Comparison of ENCODE assay signal across 7 cellular contexts in the genomic region with DNA sequence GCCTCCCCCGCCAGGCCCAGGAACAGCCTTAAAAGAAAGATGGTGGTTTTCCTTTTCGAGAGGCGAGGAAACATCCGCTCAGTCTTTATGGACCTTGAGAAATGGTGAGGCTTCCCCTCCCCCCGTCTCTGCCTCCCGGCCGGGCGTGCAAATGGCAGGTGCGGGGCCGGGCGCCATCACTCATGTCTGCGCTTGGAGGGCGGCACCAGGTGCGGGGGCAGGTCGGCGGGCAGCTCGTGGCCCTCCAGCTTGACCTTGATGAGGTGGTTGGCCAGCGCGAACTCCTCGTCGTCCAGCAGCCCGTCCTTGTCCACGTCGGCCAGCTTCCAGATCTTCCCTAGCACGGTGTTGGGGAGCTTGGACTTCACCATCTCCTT. TPM values are rescaled to one million over a fixed set of nuclear protein-coding genes. Genes with fewer than 3 reads are reported as not detected.
DNase-seq lines count a peak whose midpoint lies in the region; ATAC-seq and TF ChIP-seq lines count a peak whose summit lies in the region.
"Had no signal": no experiment of that assay in that cellular context is flagged by ENCODE, and none has a peak within 500 bp of the region (broad histone marks: within the 10 kb centered on the region; RNA-seq: fewer than 3 reads in every experiment).

No MANE protein-coding gene starts in this region.

- POLR2A ChIA-PET in Caco-2 (lab: Charles Lee): interaction anchor here (0.7 kb wide), 1 partner anchor 16 kb away, joined by 3 read pairs; no protein-coding TSS in a partner anchor
- POLR2A ChIA-PET in activated CD8-positive, alpha-beta T cell treated with anti-CD3 and anti-CD28 coated beads for 36 hours (lab: Charles Lee): interaction anchor here (18.5 to 26.2 kb wide), 2 partner anchors 9 to 25 kb away, joined by 320 to 768 read pairs; partner anchors contain the start of gene EHD1
- POLR2A ChIA-PET in naive thymus-derived CD8-positive, alpha-beta T cell (lab: Charles Lee): interaction anchor here (1.2 to 29.4 kb wide), 8 partner anchors 24 to 263 kb away, joined by 3 to 2449 read pairs (median 6); partner anchors contain the start of genes ARL2, EHD1, MAP4K2 and PPP2R5B

- intact Hi-C loops in Caco-2 (cut with micrococcal nuclease; ENCODE audit: unreplicated experiment): no loop called here
- intact Hi-C loops in activated CD8-positive, alpha-beta T cell treated with anti-CD3 and anti-CD28 coated beads for 36 hours (cut with micrococcal nuclease): no loop called here
- intact Hi-C loops in aorta (cut with DNase I): no loop called here

- H3K27ac ChIP-seq in aorta (ENCODE audit: low read depth in 1 of 2, low read length in 2 of 2): peak overlapping the region in 1 of 2 donors; percentile 59

- H3K9me3 ChIP-seq in Caco-2 (no peaks in the 10 kb centered on the region), aorta (ENCODE audit: control insufficient read depth, low read length) (no peaks in the 10 kb centered on the region)

- WGBS in aorta, 2 donors: 93% methylated on average over 25 of the region's 25 CpGs

- DNase-seq in Caco-2: no peak
- DNase-seq in activated CD8-positive, alpha-beta T cell treated with anti-CD3 and anti-CD28 coated beads for 36 hours: no peak
- DNase-seq in naive thymus-derived CD8-positive, alpha-beta T cell: no peak
- no peak for DNase-seq in aorta
- no peak for DNase-seq in T1000 (lab: John Stamatoyannopoulos, UW)
- DNase-seq: NCI-H2029 treated with DMSO at 0.1 percent for 48 hours had no signal

- H3K27ac Mint-ChIP-seq in Caco-2 (ENCODE audit: unreplicated experiment): peak overlapping the region; percentile 91
- peak overlapping the region; percentile 89 for H3K27ac Mint-ChIP-seq in activated CD8-positive, alpha-beta T cell treated with anti-CD3 and anti-CD28 coated beads for 36 hours
- peak overlapping the region; percentile 89 to 96 (median 94) for H3K27ac Mint-ChIP-seq in naive thymus-derived CD8-positive, alpha-beta T cell

- H3K4me3 Mint-ChIP-seq in Caco-2 (ENCODE audit: unreplicated experiment): no peak overlapping the region
- H3K4me3 Mint-ChIP-seq in activated CD8-positive, alpha-beta T cell treated with anti-CD3 and anti-CD28 coated beads for 36 hours: peak overlapping the region; percentile 9
- peak overlapping the region in 8 of 10 donors; percentile 14 to 85 (median 80) for H3K4me3 Mint-ChIP-seq in naive thymus-derived CD8-positive, alpha-beta T cell

- TF ChIP-seq CTCF in Caco-2 (IDR thresholded peaks at IDR 0.05; ENCODE audit: insufficient read depth in 1 of 2, low read depth in 1 of 2, low read length in 1 of 2, severe bottlenecking in 1 of 2, unreplicated experiment in 1 of 2): no peak
- TF ChIP-seq CTCF in activated CD8-positive, alpha-beta T cell treated with anti-CD3 and anti-CD28 coated beads for 36 hours (IDR thresholded peaks at IDR 0.05): no peak

- H3K27me3 ChIP-seq in Caco-2 (replicated peaks; ENCODE audit: control insufficient read depth, insufficient read depth, low read length) (no peaks in the 10 kb centered on the region), aorta (ENCODE audit: control insufficient read depth in 1 of 2, insufficient read depth in 2 of 2, low read length in 1 of 2) (no peaks in the 10 kb centered on the region)

- H3K4me1 ChIP-seq in Caco-2 (peaks cover 39% of the 10 kb centered on the region), aorta (ENCODE audit: control insufficient read depth in 1 of 2, insufficient read depth in 2 of 2, low read length in 2 of 2) (peaks cover 0 to 4% of the 10 kb centered on the region in 2 donors)

- CTCF ChIA-PET in Caco-2 (lab: Charles Lee): interaction anchor here (1.2 kb wide), 1 partner anchor 25 kb away, joined by 3 read pairs; no protein-coding TSS in a partner anchor
- CTCF ChIA-PET in activated CD8-positive, alpha-beta T cell treated with anti-CD3 and anti-CD28 coated beads for 36 hours (lab: Charles Lee): interaction anchor here (1.0 to 28.9 kb wide), 3 partner anchors 10 to 264 kb away, joined by 3 to 1168 read pairs (median 316); partner anchors contain the start of genes EHD1 and ZNHIT2

- peaks cover 22% of the 10 kb centered on the region for H3K4me1 Mint-ChIP-seq in Caco-2 (ENCODE audit: low read depth, unreplicated experiment)
- peaks cover 91% of the 10 kb centered on the region for H3K4me1 Mint-ChIP-seq in activated CD8-positive, alpha-beta T cell treated with anti-CD3 and anti-CD28 coated beads for 36 hours (ENCODE audit: low read depth)
- H3K4me1 Mint-ChIP-seq in naive thymus-derived CD8-positive, alpha-beta T cell: peaks cover 42 to 95% (median 83%) of the 10 kb centered on the region in 4 donors

- no peaks in the 10 kb centered on the region for H3K27me3 Mint-ChIP-seq in Caco-2 (ENCODE audit: insufficient read depth, unreplicated experiment)
- H3K27me3 Mint-ChIP-seq in activated CD8-positive, alpha-beta T cell treated with anti-CD3 and anti-CD28 coated beads for 36 hours: no peaks in the 10 kb centered on the region
- no peaks in the 10 kb centered on the region for H3K27me3 Mint-ChIP-seq in naive thymus-derived CD8-positive, alpha-beta T cell

- H3K36me3 ChIP-seq in Caco-2 (ENCODE audit: control insufficient read depth, insufficient read depth, low read length) (peaks cover 4% of the 10 kb centered on the region), aorta (ENCODE audit: control insufficient read depth in 1 of 2, insufficient read depth in 2 of 2, low read length in 1 of 2) (peaks cover 2 to 5% of the 10 kb centered on the region in 2 donors)

- peaks cover 71% of the 10 kb centered on the region for H3K36me3 Mint-ChIP-seq in Caco-2 (ENCODE audit: insufficient read depth, unreplicated experiment)
- peaks cover 55% of the 10 kb centered on the region for H3K36me3 Mint-ChIP-seq in activated CD8-positive, alpha-beta T cell treated with anti-CD3 and anti-CD28 coated beads for 36 hours (ENCODE audit: low read depth)
- H3K36me3 Mint-ChIP-seq in naive thymus-derived CD8-positive, alpha-beta T cell: peaks cover 0 to 43% (median 6%) of the 10 kb centered on the region in 3 donors

- BruUV-seq in Caco-2 (replicated peaks; lab: Mats Ljungman, UMichigan): no TSS peak

- ATAC-seq in activated CD8-positive, alpha-beta T cell treated with anti-CD3 and anti-CD28 coated beads for 36 hours: no peak
- ATAC-seq in naive thymus-derived CD8-positive, alpha-beta T cell: no peak
- ATAC-seq in aorta (ENCODE audit: low FRiP score) (no peak), GM18511 (IDR thresholded peaks at IDR 0.05; ENCODE audit: unreplicated experiment) (no peak)

- H3K4me3 ChIP-seq in Caco-2 (ENCODE audit: low read depth, low read length) (no peak overlapping the region), aorta (ENCODE audit: low read length in 2 of 2) (no peak overlapping the region)

- H3K9me3 Mint-ChIP-seq in Caco-2 (ENCODE audit: unreplicated experiment): no peaks in the 10 kb centered on the region
- H3K9me3 Mint-ChIP-seq in activated CD8-positive, alpha-beta T cell treated with anti-CD3 and anti-CD28 coated beads for 36 hours: no peaks in the 10 kb centered on the region
- no peaks in the 10 kb centered on the region for H3K9me3 Mint-ChIP-seq in naive thymus-derived CD8-positive, alpha-beta T cell

RNA-seq across cellular contexts. Expression of gene CDC42BPG, which starts 9.7 kb away (rescaled TPM):
- total RNA-seq in Caco-2 (2022): 29.1 and 36.0 TPM in 2 replicates
- total RNA-seq in activated CD8-positive, alpha-beta T cell treated with anti-CD3 and anti-CD28 coated beads for 36 hours: under 1 TPM; 0.31 to 0.61 TPM
- total RNA-seq in naive thymus-derived CD8-positive, alpha-beta T cell: 10 to 100 TPM in 1 of 2 experiments, 1 to 10 TPM in 1; 9.0 to 10.3 TPM
- polyA plus RNA-seq in naive thymus-derived CD8-positive, alpha-beta T cell: under 1 TPM; 0.09 to 0.38 (median 0.13) TPM
- 1 to 10 TPM in 1 of 2 donors, under 1 TPM in 1; 0.29 to 1.2 TPM for total RNA-seq in aorta
- polyA plus RNA-seq in aorta: 1 to 10 TPM in 1 of 2 donors, under 1 TPM in 1; 0.56 to 6.0 TPM

RNA-seq across cellular contexts. Expression of gene EHD1, which starts 24.3 kb away (rescaled TPM):
- total RNA-seq in Caco-2 (2022) (123 and 129 TPM in 2 replicates), aorta (100 to 1,000 TPM in 1 of 2 donors, 10 to 100 TPM in 1; 61.8 to 122 TPM)
- total RNA-seq in activated CD8-positive, alpha-beta T cell treated with anti-CD3 and anti-CD28 coated beads for 36 hours: 10 to 100 TPM; 60.3 to 65.1 TPM
- 100 to 1,000 TPM; 217 to 226 TPM for total RNA-seq in naive thymus-derived CD8-positive, alpha-beta T cell
- polyA plus RNA-seq in naive thymus-derived CD8-positive, alpha-beta T cell: 100 to 1,000 TPM; 137 to 164 (median 154) TPM
- 10 to 100 TPM; 14.4 to 28.8 TPM for polyA plus RNA-seq in aorta

RNA-seq across cellular contexts. Expression of gene MEN1, which starts 43.8 kb away (rescaled TPM):
- total RNA-seq in Caco-2 (2022) (32.7 and 36.8 TPM in 2 replicates), aorta (10 to 100 TPM; 14.5 to 18.0 TPM)
- total RNA-seq in activated CD8-positive, alpha-beta T cell treated with anti-CD3 and anti-CD28 coated beads for 36 hours: 10 to 100 TPM; 25.8 to 29.0 TPM
- total RNA-seq in naive thymus-derived CD8-positive, alpha-beta T cell: 10 to 100 TPM; 50.7 to 54.1 TPM
- 10 to 100 TPM; 22.1 to 57.4 (median 36.1) TPM for polyA plus RNA-seq in naive thymus-derived CD8-positive, alpha-beta T cell
- polyA plus RNA-seq in aorta: 10 to 100 TPM in 1 of 2 donors, 1 to 10 TPM in 1; 9.1 to 18.8 TPM

RNA-seq across cellular contexts. Expression of gene MAP4K2, which starts 51.1 kb away (rescaled TPM):
- total RNA-seq in Caco-2 (2022) (16.8 and 21.4 TPM in 2 replicates), aorta (10 to 100 TPM; 10.7 to 11.5 TPM)
- total RNA-seq in activated CD8-positive, alpha-beta T cell treated with anti-CD3 and anti-CD28 coated beads for 36 hours: 10 to 100 TPM; 56.4 to 58.0 TPM
- 100 to 1,000 TPM; 128 to 135 TPM for total RNA-seq in naive thymus-derived CD8-positive, alpha-beta T cell
- 10 to 100 TPM; 26.6 to 55.5 (median 30.3) TPM for polyA plus RNA-seq in naive thymus-derived CD8-positive, alpha-beta T cell
- 10 to 100 TPM in 1 of 2 donors, 1 to 10 TPM in 1; 5.4 to 29.6 TPM for polyA plus RNA-seq in aorta

Comparison
In these comparisons a context has a peak if more than half of its experiments do, and no peak if none do; other contexts are left out.
1. RNA of gene CDC42BPG, which starts 9.7 kb away (total RNA-seq): 29.1 to 36.0 TPM in Caco-2 and 9.0 to 10.3 TPM in naive thymus-derived CD8-positive, alpha-beta T cell; 0.29 to 1.2 TPM in aorta and 0.31 to 0.61 TPM in activated CD8-positive, alpha-beta T cell treated with anti-CD3 and anti-CD28 coated beads for 36 hours; every median in the first group is over 4 times any median in the second.
2. Peak in every context shown above with its lines, with median percentiles within 50 percentile points of each other: H3K27ac Mint-ChIP-seq.